In genomic region chr7:26657139-26657753, GRCh38 we compare ENCODE assay signal across 18 cellular contexts.
DNase-seq lines count a peak whose midpoint lies in the region; ATAC-seq lines count a peak whose summit lies in the region.
"Had no signal": no experiment of that assay in that cellular context is flagged by ENCODE, and none has a peak within 500 bp of the region (broad histone marks: within the 10 kb centered on the region; RNA-seq: fewer than 3 reads in every experiment).

No MANE protein-coding gene starts in this region.

- DNase-seq in NCI-H82 (lab: John Stamatoyannopoulos, UW) = peak; percentile 37
- no peak for DNase-seq in NCI-H82 treated with DMSO at 0.1 percent for 48 hours (lab: John Stamatoyannopoulos, UW; ENCODE audit: unreplicated experiment)
- DNase-seq in NCI-H69 (lab: John Stamatoyannopoulos, UW) = peak; percentile 97
- peak; percentile 68 for DNase-seq in left kidney (ENCODE audit: low read depth, low spot score)
- no peak for DNase-seq in SKM-1 treated with dmso at 0.1 percent for 144 hours (lab: John Stamatoyannopoulos, UW; ENCODE audit: unreplicated experiment)
- DNase-seq in HuH-7.5 (ENCODE audit: low spot score) = no peak
- no peak for DNase-seq in activated naive CD4-positive, alpha-beta T cell treated with anti-CD3 and anti-CD28 coated beads, Interleukin-2, amount 50 U/mL, for 16 hours
- DNase-seq: ACHN; activated CD8-positive, alpha-beta memory T cell treated with anti-CD3 and anti-CD28 coated beads for 24 hours; amniotic stem cell; foreskin fibroblast; Karpas-422; left ventricle myocardium superior; NCI-H2029 treated with DMSO at 0.1 percent for 48 hours; Right ventricle myocardium superior; stimulated activated CD4-positive, alpha-beta T cell treated with anti-CD3 and anti-CD28 coated beads, Interleukin-12 subunit alpha, Interleukin-12 subunit beta, amount 100 ng/mL, for 4 hours; stimulated activated naive CD8-positive, alpha-beta T cell treated with anti-CD3 and anti-CD28 coated beads, Interleukin-15, Interleukin-2, amounts not matched to agents 100 U/mL and 50 U/mL, for 24 hours had no signal

- no peak for ATAC-seq in GM18517 (IDR thresholded peaks at IDR 0.05; ENCODE audit: unreplicated experiment)
- ATAC-seq: left ventricle myocardium superior; stimulated activated naive CD8-positive, alpha-beta T cell treated with anti-CD3 and anti-CD28 coated beads, Interleukin-15, Interleukin-2, amounts not matched to agents 100 U/mL and 50 U/mL, for 24 hours had no signal

Comparison
In these comparisons a context has a peak if more than half of its experiments do, and no peak if none do; other contexts are left out.
1. DNase-seq: peak in NCI-H82 (single experiment), NCI-H69 (single experiment) and left kidney (single experiment); none in NCI-H82 treated with DMSO at 0.1 percent for 48 hours (single experiment), SKM-1 treated with dmso at 0.1 percent for 144 hours (single experiment), HuH-7.5 (single experiment) and activated naive CD4-positive, alpha-beta T cell treated with anti-CD3 and anti-CD28 coated beads, Interleukin-2, amount 50 U/mL, for 16 hours (single experiment).